13 cellular contexts compared by ENCODE assay signal in the genomic region with DNA sequence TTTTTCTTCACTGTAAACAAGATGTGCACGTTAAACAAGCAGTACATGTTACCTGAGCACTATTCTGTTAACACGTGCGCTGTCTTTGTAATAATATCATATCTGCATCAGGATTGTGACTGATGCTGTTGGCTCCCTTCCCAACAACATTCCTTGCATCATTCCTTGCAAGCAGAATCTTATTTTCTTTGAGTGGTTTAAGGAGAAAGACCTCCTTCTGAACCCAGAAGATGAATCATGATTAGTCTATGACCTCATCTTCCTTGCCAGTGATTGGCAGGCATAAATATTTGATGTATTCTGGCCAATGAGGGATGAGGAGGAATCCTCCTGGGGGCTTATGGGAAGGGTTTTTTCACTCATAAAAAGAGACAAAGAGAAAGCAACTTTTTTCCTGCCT. TPM values are rescaled to one million over a fixed set of nuclear protein-coding genes. Genes with fewer than 3 reads are reported as not detected.
DNase-seq lines count a peak whose midpoint lies in the region; ATAC-seq, FAIRE-seq and TF ChIP-seq lines count a peak whose summit lies in the region.
"Had no signal": no experiment of that assay in that cellular context is flagged by ENCODE, and none has a peak within 500 bp of the region (broad histone marks: within the 10 kb centered on the region; RNA-seq: fewer than 3 reads in every experiment).

No MANE protein-coding gene starts in this region.

- H3K4me3 ChIP-seq in A673 (ENCODE audit: low read depth, low read length, poor library complexity, severe bottlenecking) (no peak overlapping the region), K562 (no peak overlapping the region)

- H3K79me2 ChIP-seq in K562 (ENCODE audit: control insufficient read depth, insufficient read depth, low read length) = no peaks in the 10 kb centered on the region

- in situ Hi-C loops in K562 (cut with MboI) = no loop called here

- H4K20me1 ChIP-seq in K562 (replicated peaks; ENCODE audit: control insufficient read depth, insufficient read depth, low read length) = no peaks in the 10 kb centered on the region

- POLR2A ChIA-PET in A673 (lab: Charles Lee; ENCODE audit: low non-redundant PET) = no interaction called here
- POLR2A ChIA-PET in K562 (lab: Yijun Ruan, JAX) = no interaction called here

- H3K27ac ChIP-seq in A673 (ENCODE audit: low read depth, low read length, poor library complexity, severe bottlenecking) (no peak overlapping the region), K562 (ENCODE audit: extremely low read depth, low read depth, low read length) (no peak overlapping the region)

- no peaks in the 10 kb centered on the region for H3K4me1 Mint-ChIP-seq in activated T-cell treated with anti-CD3 and anti-CD28 coated beads, Interleukin-2, amount 50 U/mL, for 4 hours (ENCODE audit: low read depth)
- H3K4me1 Mint-ChIP-seq: stimulated activated memory B cell treated with anti-CD40 and anti-IgM and Interleukin-4, amounts not matched to agents 10 μg/mL and 1 μg/mL and 100 μg/mL, for 72 hours had no signal

- H3K36me3 ChIP-seq in A673 (ENCODE audit: insufficient read depth, low read length, poor library complexity, severe bottlenecking) (no peaks in the 10 kb centered on the region), K562 (ENCODE audit: control insufficient read depth, insufficient read depth, low read length) (no peaks in the 10 kb centered on the region)

- intact Hi-C loops in A673 (cut with micrococcal nuclease; ENCODE audit: unreplicated experiment) (no loop called here), K562 (cut with micrococcal nuclease) (no loop called here)

- H3K36me3 Mint-ChIP-seq in activated T-cell treated with anti-CD3 and anti-CD28 coated beads, Interleukin-2, amount 50 U/mL, for 4 hours (ENCODE audit: insufficient read depth) = no peaks in the 10 kb centered on the region
- H3K36me3 Mint-ChIP-seq: stimulated activated memory B cell treated with anti-CD40 and anti-IgM and Interleukin-4, amounts not matched to agents 10 μg/mL and 1 μg/mL and 100 μg/mL, for 72 hours had no signal

- no peaks in the 10 kb centered on the region for H3K27me3 Mint-ChIP-seq in activated T-cell treated with anti-CD3 and anti-CD28 coated beads, Interleukin-2, amount 50 U/mL, for 4 hours (ENCODE audit: low read depth)

- peak; percentile 68; the same call in 2 of the 3 replicates for ATAC-seq in K562
- no peak for ATAC-seq in activated T-cell treated with anti-CD3 and anti-CD28 coated beads, Interleukin-2, amount 50 U/mL, for 4 hours
- ATAC-seq: stimulated activated memory B cell treated with anti-CD40 and anti-IgM and Interleukin-4, amounts not matched to agents 10 μg/mL and 1 μg/mL and 100 μg/mL, for 72 hours had no signal

- H3K4me2 ChIP-seq in K562 (ENCODE audit: insufficient read depth, low read length) = no peak overlapping the region

- no peaks in the 10 kb centered on the region for H3K9me3 ChIP-seq in A673 (ENCODE audit: low read depth, low read length, poor library complexity, severe bottlenecking)
- H3K9me3 ChIP-seq in K562 (replicated peaks; ENCODE audit: control insufficient read depth, insufficient read depth, low read depth, low read length) = no peaks in the 10 kb centered on the region

- TF ChIP-seq CTCF in A673 (conservative IDR thresholded peaks at IDR 0.05; ENCODE audit: low read depth, low read length) (no peak), K562 (IDR thresholded peaks at IDR 0.05 in 2 of 3, conservative IDR thresholded peaks at IDR 0.05 in 1 of 3; ENCODE audit: insufficient read depth in 2 of 3, low read depth in 1 of 3, low read length in 3 of 3) (no peak)

- WGBS in K562 (ENCODE audit: insufficient coverage, low coverage, missing lambda C conversion rate) = 2% methylated on average over 3 of the region's 3 CpGs

- H3K4me1 ChIP-seq in A673 (ENCODE audit: insufficient read depth, low read length, poor library complexity, severe bottlenecking) (no peaks in the 10 kb centered on the region), K562 (replicated peaks in 1 of 2; ENCODE audit: control insufficient read depth in 2 of 2, insufficient read depth in 2 of 2, low read length in 2 of 2) (0 out of 5 replicates have a peak, but pooled peaks cover 0 to 6% of the 10 kb centered on the region in 2 experiments)

- H3K27me3 ChIP-seq in A673 (replicated peaks; ENCODE audit: insufficient read depth, low read depth, low read length, poor library complexity) (no peaks in the 10 kb centered on the region), K562 (ENCODE audit: control insufficient read depth in 2 of 2, insufficient read depth in 2 of 2, low read length in 2 of 2) (peaks cover 0 to 2% of the 10 kb centered on the region in 2 experiments; a peak in 1 of 5 replicates)

- no peaks in the 10 kb centered on the region for H3K9me1 ChIP-seq in K562 (ENCODE audit: control insufficient read depth, insufficient read depth, low read length)

- no peak overlapping the region for H3K9ac ChIP-seq in K562 (ENCODE audit: insufficient read depth in 1 of 2, low read depth in 2 of 2, low read length in 2 of 2)

- TF ChIP-seq EP300 in K562 (IDR thresholded peaks at IDR 0.05; ENCODE audit: low read length) = no peak

- DNase-seq in A673 (ENCODE audit: low spot score) (peak; percentile 70), HPDE6-E6E7 (ENCODE audit: extremely low spot score) (peak; percentile 64), K562 (ENCODE audit: extremely low read depth in 1 of 4, low spot score in 3 of 4) (peak in 2 of 4 experiments; percentile 61 to 63), iris pigment epithelial cell (ENCODE audit: low read depth) (peak; percentile 99), NCI-H345 (lab: John Stamatoyannopoulos, UW) (no peak), NCI-H2029 treated with DMSO at 0.1 percent for 48 hours (lab: John Stamatoyannopoulos, UW) (no peak)
- no peak for DNase-seq in activated T-cell treated with anti-CD3 and anti-CD28 coated beads, Interleukin-2, amount 50 U/mL, for 4 hours
- no peak for DNase-seq in activated CD4-positive, CD25-positive, alpha-beta regulatory T cell (lab: John Stamatoyannopoulos, UW)
- DNase-seq: activated CD4-positive, CD25-positive, alpha-beta regulatory T cell treated with anti-CD3 and anti-CD28 coated beads, Interleukin-2, amount 50 U/mL, for 72 hours; KBM-7; Right ventricle myocardium superior had no signal

- no peaks in the 10 kb centered on the region for H3K9me3 Mint-ChIP-seq in activated T-cell treated with anti-CD3 and anti-CD28 coated beads, Interleukin-2, amount 50 U/mL, for 4 hours
- H3K9me3 Mint-ChIP-seq: nephron; stimulated activated memory B cell treated with anti-CD40 and anti-IgM and Interleukin-4, amounts not matched to agents 10 μg/mL and 1 μg/mL and 100 μg/mL, for 72 hours had no signal

- no peak overlapping the region for H3K4me3 Mint-ChIP-seq in activated T-cell treated with anti-CD3 and anti-CD28 coated beads, Interleukin-2, amount 50 U/mL, for 4 hours
- H3K4me3 Mint-ChIP-seq: nephron; stimulated activated memory B cell treated with anti-CD40 and anti-IgM and Interleukin-4, amounts not matched to agents 10 μg/mL and 1 μg/mL and 100 μg/mL, for 72 hours had no signal

- TF ChIP-seq POLR2A in K562 (conservative IDR thresholded peaks at IDR 0.05) = no peak

- no peak overlapping the region; the same call in 1 of the 2 replicates for H2AFZ ChIP-seq in K562 (ENCODE audit: low read depth, low read length)

- CTCF ChIA-PET in A673 (lab: Charles Lee) = no interaction called here
- CTCF ChIA-PET in K562 (lab: Yijun Ruan, JAX; ENCODE audit: low intra/inter-chr PET ratio) = no interaction called here

- BruUV-seq in A673 (replicated peaks; lab: Mats Ljungman, UMichigan) (no TSS peak), K562 (replicated peaks; lab: Mats Ljungman, UMichigan) (no TSS peak)

- FAIRE-seq in K562 (lab: Jason Lieb, UNC) = no peak

- no peak for TF ChIP-seq RAD21 in K562 (CRISPR knock-in tag; conservative IDR thresholded peaks at IDR 0.05 in 1 of 2, IDR thresholded peaks at IDR 0.05 in 1 of 2)

RNA-seq across cellular contexts. Expression of a gene that starts 46.2 kb away (rescaled TPM):
- 7.4 and 11.4 TPM in 2 replicates for total RNA-seq in A673 (2021)
- 9.9 and 10.7 TPM in 2 replicates for total RNA-seq in K562 (2011; cell fraction: chromatin; rRNA removed; ENCODE audit: low replicate concordance)
- 12.2 and 15.2 TPM in 2 replicates for total RNA-seq in K562 (2011; cell fraction: nucleolus; rRNA removed)
- total RNA-seq in K562 (2011; cell fraction: nucleoplasm; rRNA removed) = 17.1 and 20.5 TPM in 2 replicates
- 10.1 and 13.4 TPM in 2 replicates for total RNA-seq in K562 (2014; rRNA removed)
- 8.0 and 8.5 TPM in 2 replicates for total RNA-seq in K562 (2014; rRNA removed; fragmentation: Illumina TruSeq; extraction: Trizol)
- 8.9 and 9.1 TPM in 2 replicates for total RNA-seq in K562 (2015; rRNA removed; fragmentation: Illumina TruSeq; extraction: Trizol)
- 10.4 and 10.8 TPM in 2 replicates for total RNA-seq in K562 (2021)
- 13.6 and 15.1 TPM in 2 replicates for polyA plus RNA-seq in K562 (2011; rRNA removed)
- 12.2 and 14.2 TPM in 2 replicates for polyA plus RNA-seq in K562 (2011; cell fraction: cytosol; rRNA removed)
- polyA plus RNA-seq in K562 (2011; cell fraction: nucleus; rRNA removed) = 26.7 and 27.3 TPM in 2 replicates
- 8.5 and 11.0 TPM in 2 replicates for polyA plus RNA-seq in K562 (2012)
- 8.8 and 8.9 TPM in 2 replicates for polyA plus RNA-seq in K562 (2014; fragmentation: Illumina TruSeq; extraction: Trizol)
- polyA plus RNA-seq in K562 (2014; fragmentation: Nextera tagmentation; extraction: Ambion mirVana) = 1 to 10 TPM; 2.9 to 4.3 TPM
- polyA plus RNA-seq in K562 (2014; rRNA removed) = 14.7 and 19.5 TPM in 2 replicates
- polyA minus RNA-seq in K562 (2011; rRNA and poly(A)+ RNA removed) = 12.7 and 13.4 TPM in 2 replicates
- polyA minus RNA-seq in K562 (2011; cell fraction: cytosol; rRNA and poly(A)+ RNA removed) = 1.1 and 2.8 TPM in 2 replicates
- polyA minus RNA-seq in K562 (2011; cell fraction: nucleus; rRNA and poly(A)+ RNA removed) = 18.3 and 35.2 TPM in 2 replicates
- total RNA-seq in activated T-cell treated with anti-CD3 and anti-CD28 coated beads, Interleukin-2, amount 50 U/mL, for 4 hours = 1 to 10 TPM; 6.5 to 8.9 (median 8.2) TPM

RNA-seq across cellular contexts. Expression of a gene that starts 46.4 kb away (rescaled TPM):
- 37.0 and 41.1 TPM in 2 replicates for total RNA-seq in A673 (2021)
- total RNA-seq in K562 (2011; cell fraction: chromatin; rRNA removed; ENCODE audit: low replicate concordance) = 21.4 and 46.2 TPM in 2 replicates
- 11.5 and 13.2 TPM in 2 replicates for total RNA-seq in K562 (2011; cell fraction: nucleolus; rRNA removed)
- 29.8 and 46.6 TPM in 2 replicates for total RNA-seq in K562 (2011; cell fraction: nucleoplasm; rRNA removed)
- 21.7 and 27.4 TPM in 2 replicates for total RNA-seq in K562 (2014; rRNA removed)
- 42.2 and 52.5 TPM in 2 replicates for total RNA-seq in K562 (2014; rRNA removed; fragmentation: Illumina TruSeq; extraction: Trizol)
- total RNA-seq in K562 (2015; rRNA removed; fragmentation: Illumina TruSeq; extraction: Trizol) = 45.7 and 49.6 TPM in 2 replicates
- total RNA-seq in K562 (2021) = 28.5 and 31.3 TPM in 2 replicates
- 59.2 and 72.0 TPM in 2 replicates for polyA plus RNA-seq in K562 (2011; rRNA removed)
- polyA plus RNA-seq in K562 (2011; cell fraction: cytosol; rRNA removed) = 22.4 and 30.6 TPM in 2 replicates
- 18.0 and 25.0 TPM in 2 replicates for polyA plus RNA-seq in K562 (2011; cell fraction: nucleus; rRNA removed)
- polyA plus RNA-seq in K562 (2012) = 34.4 and 36.6 TPM in 2 replicates
- 54.0 and 55.7 TPM in 2 replicates for polyA plus RNA-seq in K562 (2014; fragmentation: Illumina TruSeq; extraction: Trizol)
- polyA plus RNA-seq in K562 (2014; fragmentation: Nextera tagmentation; extraction: Ambion mirVana) = 10 to 100 TPM; 62.7 to 76.8 TPM
- polyA plus RNA-seq in K562 (2014; rRNA removed) = 24.1 and 26.0 TPM in 2 replicates
- 128 and 147 TPM in 2 replicates for polyA minus RNA-seq in K562 (2011; rRNA and poly(A)+ RNA removed)
- 32.9 and 51.4 TPM in 2 replicates for polyA minus RNA-seq in K562 (2011; cell fraction: cytosol; rRNA and poly(A)+ RNA removed)
- 19.3 and 37.4 TPM in 2 replicates for polyA minus RNA-seq in K562 (2011; cell fraction: nucleus; rRNA and poly(A)+ RNA removed)
- total RNA-seq in activated T-cell treated with anti-CD3 and anti-CD28 coated beads, Interleukin-2, amount 50 U/mL, for 4 hours = 10 to 100 TPM; 27.5 to 33.0 (median 29.6) TPM

RNA-seq across cellular contexts. Expression of a gene that starts 57.9 kb away (rescaled TPM):
- total RNA-seq in A673 (2021) (0.64 TPM in 1 of 2 replicates, not detected in the other), K562 (2014; rRNA removed) (14.3 and 14.6 TPM in 2 replicates), K562 (2014; rRNA removed; fragmentation: Illumina TruSeq; extraction: Trizol) (9.3 and 11.0 TPM in 2 replicates), K562 (2015; rRNA removed; fragmentation: Illumina TruSeq; extraction: Trizol) (8.6 and 9.5 TPM in 2 replicates), K562 (2021) (11.2 and 11.7 TPM in 2 replicates)
- total RNA-seq in K562 (2011; cell fraction: chromatin; rRNA removed; ENCODE audit: low replicate concordance) = 3.2 and 5.0 TPM in 2 replicates
- 3.2 and 4.3 TPM in 2 replicates for total RNA-seq in K562 (2011; cell fraction: nucleolus; rRNA removed)
- 4.2 and 6.6 TPM in 2 replicates for total RNA-seq in K562 (2011; cell fraction: nucleoplasm; rRNA removed)
- polyA plus RNA-seq in K562 (2011; rRNA removed) (9.8 and 15.0 TPM in 2 replicates), K562 (2014; fragmentation: Illumina TruSeq; extraction: Trizol) (6.1 and 9.1 TPM in 2 replicates), K562 (2014; fragmentation: Nextera tagmentation; extraction: Ambion mirVana) (10 to 100 TPM; 10.0 to 13.4 TPM), K562 (2014; rRNA removed) (9.0 and 11.5 TPM in 2 replicates)
- polyA plus RNA-seq in K562 (2011; cell fraction: cytosol; rRNA removed) = 10.1 and 17.6 TPM in 2 replicates
- polyA plus RNA-seq in K562 (2011; cell fraction: nucleus; rRNA removed) = 3.7 and 4.5 TPM in 2 replicates
- polyA plus RNA-seq in K562 (2012) = 15.0 and 55.5 TPM in 2 replicates
- 6.1 and 8.8 TPM in 2 replicates for polyA minus RNA-seq in K562 (2011; rRNA and poly(A)+ RNA removed)
- 9.4 and 10.8 TPM in 2 replicates for polyA minus RNA-seq in K562 (2011; cell fraction: cytosol; rRNA and poly(A)+ RNA removed)
- 3.8 and 6.2 TPM in 2 replicates for polyA minus RNA-seq in K562 (2011; cell fraction: nucleus; rRNA and poly(A)+ RNA removed)
- total RNA-seq in activated T-cell treated with anti-CD3 and anti-CD28 coated beads, Interleukin-2, amount 50 U/mL, for 4 hours = under 1 TPM in 2 of 3 donors, not detected in 1; 0.23 to 0.61 TPM

Comparison
In these comparisons a context has a peak if more than half of its experiments do, and no peak if none do; other contexts are left out.
1. DNase-seq: peak in A673 (single experiment), HPDE6-E6E7 (single experiment) and iris pigment epithelial cell (single experiment); none in activated T-cell treated with anti-CD3 and anti-CD28 coated beads, Interleukin-2, amount 50 U/mL, for 4 hours (single experiment), activated CD4-positive, CD25-positive, alpha-beta regulatory T cell (0 of 4), NCI-H345 (single experiment) and NCI-H2029 treated with DMSO at 0.1 percent for 48 hours (single experiment).